ENCODE assay signal across 10 cellular contexts in genomic region chr11:15967166-15967565, GRCh38.
DNase-seq lines count a peak whose midpoint lies in the region; ATAC-seq and TF ChIP-seq lines count a peak whose summit lies in the region.
"Had no signal": no experiment of that assay in that cellular context is flagged by ENCODE, and none has a peak within 500 bp of the region (broad histone marks: within the 10 kb centered on the region; RNA-seq: fewer than 3 reads in every experiment).

No MANE protein-coding gene starts in this region.

- peaks cover 18% of the 10 kb centered on the region for H3K4me1 Mint-ChIP-seq in endothelial cell (ENCODE audit: unreplicated experiment)

- H3K9me3 Mint-ChIP-seq in endothelial cell (ENCODE audit: unreplicated experiment) = no peaks in the 10 kb centered on the region

- H3K27me3 Mint-ChIP-seq in endothelial cell (ENCODE audit: unreplicated experiment) = peaks cover 6% of the 10 kb centered on the region

- H3K4me3 ChIP-seq in GM12865 (ENCODE audit: low read depth, low read length) = no peak overlapping the region
- no peak overlapping the region for H3K4me3 ChIP-seq in neutrophil (ENCODE audit: low read depth in 1 of 2, low read length in 1 of 2)

- DNase-seq in GM12865 (ENCODE audit: low read depth) (peak; percentile 33), NCI-H526 treated with DMSO at 0.1 percent for 48 hours (lab: John Stamatoyannopoulos, UW) (peak; percentile 52), endothelial cell (ENCODE audit: low spot score) (no peak), T1000 (lab: John Stamatoyannopoulos, UW) (no peak)
- no peak for DNase-seq in stimulated activated naive CD4-positive, alpha-beta T cell treated with Interleukin-2 at 50 U/mL for 16 hours (lab: John Stamatoyannopoulos, UW)
- DNase-seq: amniotic stem cell; NCI-H82; stimulated activated CD4-positive, alpha-beta T cell treated with anti-CD3 and anti-CD28 coated beads, Interleukin-2, amount 100 ng/mL, for 24 hours had no signal

- H3K36me3 Mint-ChIP-seq in endothelial cell (ENCODE audit: low read depth, unreplicated experiment) = peaks cover 6% of the 10 kb centered on the region

- peak overlapping the region; percentile 61 for H3K27ac Mint-ChIP-seq in endothelial cell (ENCODE audit: unreplicated experiment)

- H3K27ac ChIP-seq in neutrophil = peak overlapping the region; percentile 90

- no peak for TF ChIP-seq CTCF in GM12865 (IDR thresholded peaks at IDR 0.05; ENCODE audit: insufficient read depth, low read depth, low read length, missing control alignments)
- no peak for TF ChIP-seq CTCF in endothelial cell (IDR thresholded peaks at IDR 0.05; ENCODE audit: unreplicated experiment)
- TF ChIP-seq CTCF in neutrophil (IDR thresholded peaks at IDR 0.05) = no peak

- no peak overlapping the region for H3K4me3 Mint-ChIP-seq in endothelial cell (ENCODE audit: unreplicated experiment)

- no peaks in the 10 kb centered on the region for H3K36me3 ChIP-seq in neutrophil

- H3K4me1 ChIP-seq in neutrophil (ENCODE audit: control insufficient read depth in 1 of 2, insufficient read depth in 1 of 2, low read depth in 1 of 2, low read length in 1 of 2) = peaks cover 32 to 33% of the 10 kb centered on the region in 2 experiments

- H3K27me3 ChIP-seq in neutrophil = no peaks in the 10 kb centered on the region

- ATAC-seq in HG03135 (IDR thresholded peaks at IDR 0.05; ENCODE audit: unreplicated experiment) = no peak

- no peaks in the 10 kb centered on the region for H3K9me3 ChIP-seq in neutrophil

Comparison
In these comparisons a context has a peak if more than half of its experiments do, and no peak if none do; other contexts are left out.
1. DNase-seq: peak in GM12865 (single experiment) and NCI-H526 treated with DMSO at 0.1 percent for 48 hours (single experiment); none in endothelial cell (single experiment), T1000 (single experiment) and stimulated activated naive CD4-positive, alpha-beta T cell treated with Interleukin-2 at 50 U/mL for 16 hours (single experiment).